Comparison of ENCODE assay signal across 8 cellular contexts in genomic region chr9:34651876-34652602, GRCh38. TPM values are rescaled to one million over a fixed set of nuclear protein-coding genes. Genes with fewer than 3 reads are reported as not detected.
DNase-seq lines count a peak whose midpoint lies in the region; ATAC-seq and TF ChIP-seq lines count a peak whose summit lies in the region.

TSS of gene IL11RA (plus strand) at chr9:34652185. CDS start at chr9:34655218, 3,033 bp downstream.

- H3K9me2 ChIP-seq in MM.1S (replicated peaks; ENCODE audit: insufficient read depth, low read length): no peaks in the 10 kb centered on the region

- H4K91ac ChIP-seq in mesenchymal stem cell (ENCODE audit: low read length): peak within 1 kb of the TSS; percentile 77

- H2AFZ ChIP-seq in MM.1S (ENCODE audit: low read length) (0 out of 2 replicates have a peak within 1 kb of the TSS, but pooled peaks have one; percentile 27), mesenchymal stem cell (ENCODE audit: low read depth, low read length) (peak within 1 kb of the TSS; percentile 46)

- H3K27me3 ChIP-seq in MM.1S (replicated peaks; ENCODE audit: insufficient read depth, low read length): no peaks in the 10 kb centered on the region
- H3K27me3 ChIP-seq in mesenchymal stem cell (ENCODE audit: control insufficient read depth in 1 of 2, insufficient read depth in 1 of 2, low read length in 2 of 2): no peaks in the 10 kb centered on the region

- H2BK120ac ChIP-seq in mesenchymal stem cell (ENCODE audit: low read depth, low read length): no peak within 1 kb of the TSS

- DNase-seq in DMS153 (lab: John Stamatoyannopoulos, UW) (peak; percentile 45), MM.1S (peak; percentile 41), epithelial cell of prostate (ENCODE audit: low read depth, low spot score) (no peak), mesenchymal stem cell (peak; percentile 88), NCI-H1092 (lab: John Stamatoyannopoulos, UW) (no peak), NCI-H1436 treated with DMSO at 0.1 percent for 48 hours (lab: John Stamatoyannopoulos, UW) (no peak)
- DNase-seq in activated CD8-positive, alpha-beta T cell treated with anti-CD3 and anti-CD28 coated beads, Interleukin-2, amount 10 ng/mL, durations not matched to agents 7 days and 5 days: peak; percentile 33
- DNase-seq in stimulated activated effector memory CD8-positive, alpha-beta T cell treated with anti-CD3 and anti-CD28 coated beads, Interleukin-12 subunit alpha, Interleukin-12 subunit beta, amount 100 ng/mL, for 72 hours (ENCODE audit: low spot score in 2 of 2): peak in 1 of 2 donors; percentile 55

- H3K9ac ChIP-seq in MM.1S (ENCODE audit: low read length) (peak within 1 kb of the TSS; percentile 14; the same call in 1 of the 2 replicates), mesenchymal stem cell (ENCODE audit: low read length) (peak within 1 kb of the TSS; percentile 83)

- POLR2A ChIA-PET in activated CD8-positive, alpha-beta T cell treated with anti-CD3 and anti-CD28 coated beads, Interleukin-2, amount 10 ng/mL, durations not matched to agents 7 days and 5 days (lab: Charles Lee): interaction anchor here (0.5 to 1.1 kb wide), 2 partner anchors 11 to 14 kb away, joined by 3 to 4 read pairs; partner anchors contain the start of gene CCL27

- peak within 1 kb of the TSS; percentile 69 to 88 for H2BK12ac ChIP-seq in mesenchymal stem cell (ENCODE audit: low read length in 2 of 2)

- peaks cover 21% of the 10 kb centered on the region for H3K79me2 ChIP-seq in MM.1S (ENCODE audit: low read length)

- H3K9me3 Mint-ChIP-seq in activated CD8-positive, alpha-beta T cell treated with anti-CD3 and anti-CD28 coated beads, Interleukin-2, amount 10 ng/mL, durations not matched to agents 7 days and 5 days (ENCODE audit: insufficient read depth): no peaks in the 10 kb centered on the region
- H3K9me3 Mint-ChIP-seq in stimulated activated effector memory CD8-positive, alpha-beta T cell treated with anti-CD3 and anti-CD28 coated beads, Interleukin-12 subunit alpha, Interleukin-12 subunit beta, amount 100 ng/mL, for 72 hours: no peaks in the 10 kb centered on the region

- no peak for ATAC-seq in activated CD8-positive, alpha-beta T cell treated with anti-CD3 and anti-CD28 coated beads, Interleukin-2, amount 10 ng/mL, durations not matched to agents 7 days and 5 days
- ATAC-seq in stimulated activated effector memory CD8-positive, alpha-beta T cell treated with anti-CD3 and anti-CD28 coated beads, Interleukin-12 subunit alpha, Interleukin-12 subunit beta, amount 100 ng/mL, for 72 hours: peak; percentile 84

- under 1% methylated on average over 21 of the region's 24 CpGs for WGBS in mesenchymal stem cell

- H3K27ac ChIP-seq in MM.1S (ENCODE audit: low read length): no peak within 1 kb of the TSS; the same call in 1 of the 2 replicates
- peak within 1 kb of the TSS; percentile 55 for H3K27ac ChIP-seq in epithelial cell of prostate
- H3K27ac ChIP-seq in mesenchymal stem cell (ENCODE audit: low read length, poor library complexity, severe bottlenecking): peak within 1 kb of the TSS; percentile 74

- no peaks in the 10 kb centered on the region for H3K27me3 Mint-ChIP-seq in activated CD8-positive, alpha-beta T cell treated with anti-CD3 and anti-CD28 coated beads, Interleukin-2, amount 10 ng/mL, durations not matched to agents 7 days and 5 days (ENCODE audit: low read depth)

- peak within 1 kb of the TSS in 1 of 2 experiments; percentile 73 for H3K23ac ChIP-seq in mesenchymal stem cell (ENCODE audit: low read length in 2 of 2)

- H3K9me3 ChIP-seq in MM.1S (replicated peaks; ENCODE audit: insufficient read depth, low read length): no peaks in the 10 kb centered on the region
- H3K9me3 ChIP-seq in mesenchymal stem cell (ENCODE audit: control insufficient read depth, low read length): no peaks in the 10 kb centered on the region

- no peaks in the 10 kb centered on the region for H4K20me1 ChIP-seq in MM.1S (ENCODE audit: insufficient read depth, low read length)

- no peak for TF ChIP-seq CTCF in MM.1S (IDR thresholded peaks at IDR 0.05; ENCODE audit: low read length)

- peak within 1 kb of the TSS; percentile 68 for H2BK15ac ChIP-seq in mesenchymal stem cell (ENCODE audit: low read depth, poor library complexity, severe bottlenecking)

- peak within 1 kb of the TSS; percentile 75 to 94 for H3K18ac ChIP-seq in mesenchymal stem cell (ENCODE audit: low read depth in 1 of 2, low read length in 2 of 2)

- peak within 1 kb of the TSS; percentile 42 for H3K4me3 ChIP-seq in MM.1S (ENCODE audit: low read length)
- peak within 1 kb of the TSS; percentile 57 to 82 for H3K4me3 ChIP-seq in mesenchymal stem cell (ENCODE audit: insufficient read depth in 1 of 2, low read depth in 1 of 2, low read length in 2 of 2)

- H3K4me1 ChIP-seq in MM.1S (ENCODE audit: low read length) (peaks cover 10% of the 10 kb centered on the region), mesenchymal stem cell (ENCODE audit: control insufficient read depth, insufficient read depth, low read depth, low read length) (peaks cover 40% of the 10 kb centered on the region)

- H3K4me2 ChIP-seq in MM.1S (ENCODE audit: low read depth, low read length) (peak within 1 kb of the TSS; percentile 64), mesenchymal stem cell (ENCODE audit: low read length, poor library complexity, severe bottlenecking) (peak within 1 kb of the TSS; percentile 77)

- no peak within 1 kb of the TSS for H3K27ac Mint-ChIP-seq in activated CD8-positive, alpha-beta T cell treated with anti-CD3 and anti-CD28 coated beads, Interleukin-2, amount 10 ng/mL, durations not matched to agents 7 days and 5 days
- H3K27ac Mint-ChIP-seq in stimulated activated effector memory CD8-positive, alpha-beta T cell treated with anti-CD3 and anti-CD28 coated beads, Interleukin-12 subunit alpha, Interleukin-12 subunit beta, amount 100 ng/mL, for 72 hours: peak within 1 kb of the TSS; percentile 38

- 0 out of 2 replicates have a peak, but pooled peaks cover 3% of the 10 kb centered on the region for H3K36me3 ChIP-seq in MM.1S (replicated peaks; ENCODE audit: insufficient read depth, low read length)
- peaks cover 29 to 33% of the 10 kb centered on the region in 2 experiments for H3K36me3 ChIP-seq in mesenchymal stem cell (ENCODE audit: control insufficient read depth in 1 of 2, insufficient read depth in 2 of 2, low read depth in 1 of 2, low read length in 2 of 2)

- peak within 1 kb of the TSS; percentile 73 for H4K8ac ChIP-seq in mesenchymal stem cell (ENCODE audit: low read length)

- peak within 1 kb of the TSS; percentile 6 for H2AK5ac ChIP-seq in mesenchymal stem cell (ENCODE audit: low read length, severe bottlenecking)

- H3K36me3 Mint-ChIP-seq in activated CD8-positive, alpha-beta T cell treated with anti-CD3 and anti-CD28 coated beads, Interleukin-2, amount 10 ng/mL, durations not matched to agents 7 days and 5 days (ENCODE audit: low read depth): peaks cover 26% of the 10 kb centered on the region
- peaks cover 39% of the 10 kb centered on the region for H3K36me3 Mint-ChIP-seq in stimulated activated effector memory CD8-positive, alpha-beta T cell treated with anti-CD3 and anti-CD28 coated beads, Interleukin-12 subunit alpha, Interleukin-12 subunit beta, amount 100 ng/mL, for 72 hours

- H3K79me1 ChIP-seq in mesenchymal stem cell (replicated peaks; ENCODE audit: low read length, poor library complexity, severe bottlenecking): peaks cover 29% of the 10 kb centered on the region

- H3F3A ChIP-seq in MM.1S (ENCODE audit: insufficient read depth, low read length): peaks cover 6% of the 10 kb centered on the region

- peak within 1 kb of the TSS in 1 of 2 experiments; percentile 88 for H3K14ac ChIP-seq in mesenchymal stem cell (ENCODE audit: low read length in 2 of 2)

- CTCF ChIA-PET in activated CD8-positive, alpha-beta T cell treated with anti-CD3 and anti-CD28 coated beads, Interleukin-2, amount 10 ng/mL, durations not matched to agents 7 days and 5 days (lab: Charles Lee): interaction anchor here (1.2 to 6.8 kb wide), 2 partner anchors 10 kb away, joined by 3 to 86 read pairs; partner anchors contain the start of gene CCL27

- peaks cover 42% of the 10 kb centered on the region for H3K4me1 Mint-ChIP-seq in activated CD8-positive, alpha-beta T cell treated with anti-CD3 and anti-CD28 coated beads, Interleukin-2, amount 10 ng/mL, durations not matched to agents 7 days and 5 days (ENCODE audit: low read depth)
- H3K4me1 Mint-ChIP-seq in stimulated activated effector memory CD8-positive, alpha-beta T cell treated with anti-CD3 and anti-CD28 coated beads, Interleukin-12 subunit alpha, Interleukin-12 subunit beta, amount 100 ng/mL, for 72 hours: peaks cover 58% of the 10 kb centered on the region

- H3K4me3 Mint-ChIP-seq in activated CD8-positive, alpha-beta T cell treated with anti-CD3 and anti-CD28 coated beads, Interleukin-2, amount 10 ng/mL, durations not matched to agents 7 days and 5 days: no peak within 1 kb of the TSS
- H3K4me3 Mint-ChIP-seq in stimulated activated effector memory CD8-positive, alpha-beta T cell treated with anti-CD3 and anti-CD28 coated beads, Interleukin-12 subunit alpha, Interleukin-12 subunit beta, amount 100 ng/mL, for 72 hours: peak within 1 kb of the TSS; percentile 18

- H3K4ac ChIP-seq in mesenchymal stem cell (ENCODE audit: low read depth in 1 of 2, low read length in 2 of 2): peak within 1 kb of the TSS; percentile 51 to 85

- H2BK5ac ChIP-seq in mesenchymal stem cell (ENCODE audit: low read depth, low read length, poor library complexity, severe bottlenecking): no peak within 1 kb of the TSS

RNA-seq across cellular contexts. Expression of gene IL11RA, which starts in this region (rescaled TPM):
- 10 to 100 TPM; 33.0 to 38.8 TPM for total RNA-seq in activated CD8-positive, alpha-beta T cell treated with anti-CD3 and anti-CD28 coated beads, Interleukin-2, amount 10 ng/mL, durations not matched to agents 7 days and 5 days
- 13.4 TPM for polyA plus RNA-seq in mesenchymal stem cell (2013, experiment 1 of 2)
- 13.5 TPM for polyA plus RNA-seq in mesenchymal stem cell (2013, experiment 2 of 2)

Comparison
In these comparisons a context has a peak if more than half of its experiments do, and no peak if none do; other contexts are left out.
1. DNase-seq: peak in DMS153 (single experiment), MM.1S (single experiment), activated CD8-positive, alpha-beta T cell treated with anti-CD3 and anti-CD28 coated beads, Interleukin-2, amount 10 ng/mL, durations not matched to agents 7 days and 5 days (single experiment) and mesenchymal stem cell (single experiment); none in epithelial cell of prostate (single experiment), NCI-H1092 (single experiment) and NCI-H1436 treated with DMSO at 0.1 percent for 48 hours (single experiment).